ENCODE assay signal across 8 cellular contexts in the genomic region with DNA sequence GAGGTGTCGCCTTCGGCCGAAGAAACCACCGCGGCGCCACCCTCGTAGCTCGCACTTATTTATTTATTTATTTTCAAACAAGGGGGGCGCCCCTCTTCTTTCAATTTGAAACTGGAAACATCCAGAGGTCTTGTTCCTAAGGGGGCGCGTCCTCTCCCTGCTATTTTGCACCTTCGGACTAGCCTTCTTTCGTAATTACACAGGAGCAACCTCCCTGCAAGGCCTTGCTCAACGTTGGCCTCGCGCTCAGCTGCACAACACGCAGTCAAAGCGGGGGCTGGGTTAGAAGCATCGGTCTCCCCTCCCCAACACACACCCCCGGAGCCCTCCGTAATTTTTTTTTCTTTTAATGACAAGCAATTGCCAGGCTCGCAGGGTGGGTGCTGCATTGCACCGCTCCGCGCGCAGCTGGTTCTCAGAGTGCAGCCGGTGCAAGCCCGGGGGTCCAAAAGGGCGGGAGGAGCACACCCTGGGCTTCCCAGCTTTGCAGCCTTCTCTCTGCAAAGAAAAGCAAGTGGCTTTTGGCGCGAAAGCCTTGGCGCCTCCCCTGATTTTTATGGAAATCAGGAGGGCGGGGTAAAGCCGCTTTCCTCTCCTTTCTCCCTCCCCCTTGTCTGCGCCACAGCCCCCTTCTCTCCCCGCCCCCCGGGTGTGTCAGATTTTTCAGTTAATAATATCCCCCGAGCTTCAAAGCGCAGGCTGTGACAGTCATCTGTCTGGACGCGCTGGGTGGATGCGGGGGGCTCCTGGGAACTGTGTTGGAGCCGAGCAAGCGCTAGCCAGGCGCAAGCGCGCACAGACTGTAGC. TPM values are rescaled to one million over a fixed set of nuclear protein-coding genes. Genes with fewer than 3 reads are reported as not detected.
DNase-seq lines count a peak whose midpoint lies in the region; ATAC-seq, FAIRE-seq and TF ChIP-seq lines count a peak whose summit lies in the region.

A gene (plus strand): TSS at position 697 of the 807 bp plus-strand sequence. CDS start 1,515 bp downstream, outside the sequence.

- TF ChIP-seq RAD21 in H1 (IDR thresholded peaks at IDR 0.05 in 1 of 2, conservative IDR thresholded peaks at IDR 0.05 in 1 of 2; ENCODE audit: low read depth in 2 of 2, low read length in 2 of 2), result peak; percentile 88 to 90

- H3K56ac ChIP-seq in H1 (replicated peaks; ENCODE audit: insufficient read length, low read depth, low read length), result peak within 1 kb of the TSS; percentile 94

- no peaks in the 10 kb centered on the region for H3K36me3 Mint-ChIP-seq in activated CD4-positive, alpha-beta T cell treated with anti-CD3 and anti-CD28 coated beads for 36 hours (ENCODE audit: low read depth)
- no peaks in the 10 kb centered on the region for H3K36me3 Mint-ChIP-seq in memory B cell
- no peaks in the 10 kb centered on the region for H3K36me3 Mint-ChIP-seq in stimulated activated effector memory CD8-positive, alpha-beta T cell treated with anti-CD3 and anti-CD28 coated beads, Interleukin-12 subunit alpha, Interleukin-12 subunit beta, amount 100 ng/mL, for 72 hours

- peaks cover 32 to 47% of the 10 kb centered on the region in 2 experiments for H3K79me2 ChIP-seq in H1 (ENCODE audit: control insufficient read depth in 1 of 2, insufficient read depth in 2 of 2, low read length in 2 of 2)

- H3K4me3 Mint-ChIP-seq in activated CD4-positive, alpha-beta T cell treated with anti-CD3 and anti-CD28 coated beads for 36 hours, result peak within 1 kb of the TSS; percentile 52
- H3K4me3 Mint-ChIP-seq in memory B cell, result peak within 1 kb of the TSS; percentile 61
- H3K4me3 Mint-ChIP-seq in stimulated activated effector memory CD8-positive, alpha-beta T cell treated with anti-CD3 and anti-CD28 coated beads, Interleukin-12 subunit alpha, Interleukin-12 subunit beta, amount 100 ng/mL, for 72 hours, result peak within 1 kb of the TSS; percentile 20

- POLR2A ChIA-PET in BJ (lab: Charles Lee), result interaction anchor here (0.6 kb wide), 1 partner anchor 301 kb away, joined by 3 read pairs; no protein-coding TSS in a partner anchor
- POLR2A ChIA-PET in activated CD4-positive, alpha-beta T cell treated with anti-CD3 and anti-CD28 coated beads for 36 hours (lab: Charles Lee), result no interaction called here
- POLR2A ChIA-PET in H1 (lab: Charles Lee; ENCODE audit: partially characterized antibody), result interaction anchor here (0.6 to 4.4 kb wide), 24 partner anchors 9 to 502 kb away, joined by 3 to 46 read pairs (median 4); no protein-coding TSS in a partner anchor

- DNase-seq in BJ (ENCODE audit: low read depth), result no peak
- DNase-seq in NCI-H128 (lab: John Stamatoyannopoulos, UW; ENCODE audit: unreplicated experiment), result peak; percentile 82
- DNase-seq in activated CD4-positive, alpha-beta T cell treated with anti-CD3 and anti-CD28 coated beads for 36 hours, result peak; percentile 78
- peak; percentile 74 to 89 for DNase-seq in H1 (ENCODE audit: low read depth in 1 of 2, low spot score in 2 of 2)
- no peak for DNase-seq in memory B cell (ENCODE audit: low spot score in 2 of 2)
- no peak for DNase-seq in stimulated activated effector memory CD8-positive, alpha-beta T cell treated with anti-CD3 and anti-CD28 coated beads, Interleukin-12 subunit alpha, Interleukin-12 subunit beta, amount 100 ng/mL, for 72 hours (ENCODE audit: low spot score in 2 of 2)
- DNase-seq in SIG-M5 treated with dmso at 0.1 percent for 504 hours (lab: John Stamatoyannopoulos, UW; ENCODE audit: unreplicated experiment), result no peak

- no peak within 1 kb of the TSS for H3K14ac ChIP-seq in H1 (ENCODE audit: insufficient read length)

- peak within 1 kb of the TSS; percentile 97 for H4K5ac ChIP-seq in H1 (ENCODE audit: insufficient read length, low read depth, low read length)

- peak within 1 kb of the TSS; percentile 100 for H3K18ac ChIP-seq in H1 (ENCODE audit: extremely low read depth, low read length)

- H2BK120ac ChIP-seq in H1 (replicated peaks; ENCODE audit: low read depth, low read length), result peak within 1 kb of the TSS; percentile 93

- peak within 1 kb of the TSS; percentile 80 for H3K27ac ChIP-seq in H1 (ENCODE audit: low read depth, low read length)

- peak within 1 kb of the TSS; percentile 99; the same call in 1 of the 2 replicates for H2BK12ac ChIP-seq in H1 (ENCODE audit: low read depth, low read length)

- peaks cover 25% of the 10 kb centered on the region for H3K4me1 Mint-ChIP-seq in activated CD4-positive, alpha-beta T cell treated with anti-CD3 and anti-CD28 coated beads for 36 hours
- H3K4me1 Mint-ChIP-seq in memory B cell, result peaks cover 5% of the 10 kb centered on the region
- H3K4me1 Mint-ChIP-seq in stimulated activated effector memory CD8-positive, alpha-beta T cell treated with anti-CD3 and anti-CD28 coated beads, Interleukin-12 subunit alpha, Interleukin-12 subunit beta, amount 100 ng/mL, for 72 hours, result peaks cover 6% of the 10 kb centered on the region

- peak within 1 kb of the TSS; percentile 90; the same call in 1 of the 2 replicates for H2BK20ac ChIP-seq in H1 (ENCODE audit: low read length)

- peak; percentile 24 for FAIRE-seq in H1 (lab: Jason Lieb, UNC)

- TF ChIP-seq EP300 in H1 (IDR thresholded peaks at IDR 0.05; ENCODE audit: borderline replicate concordance in 1 of 2, low read depth in 2 of 2, low read length in 2 of 2), result no peak

- peak within 1 kb of the TSS; percentile 95 for H4K8ac ChIP-seq in H1 (ENCODE audit: extremely low read depth, insufficient read depth, low read length)

- H3K4me2 ChIP-seq in H1 (ENCODE audit: insufficient read depth in 1 of 2, low read depth in 2 of 2, low read length in 2 of 2), result peak within 1 kb of the TSS; percentile 79

- peaks cover 15 to 16% of the 10 kb centered on the region in 2 experiments for H4K20me1 ChIP-seq in H1 (replicated peaks in 1 of 2; ENCODE audit: control insufficient read depth in 1 of 2, insufficient read depth in 2 of 2, low read length in 2 of 2)

- H3K23me2 ChIP-seq in H1 (ENCODE audit: low read depth, low read length), result peaks cover 15% of the 10 kb centered on the region

- peak within 1 kb of the TSS; percentile 97 for H2BK5ac ChIP-seq in H1 (ENCODE audit: low read depth, low read length)

- peak; percentile 59 to 91 for TF ChIP-seq POLR2A in H1 (IDR thresholded peaks at IDR 0.05; ENCODE audit: control extremely low read depth in 1 of 2, low read depth in 2 of 2, low read length in 2 of 2)

- H3K27ac Mint-ChIP-seq in activated CD4-positive, alpha-beta T cell treated with anti-CD3 and anti-CD28 coated beads for 36 hours, result no peak within 1 kb of the TSS
- H3K27ac Mint-ChIP-seq in memory B cell, result no peak within 1 kb of the TSS
- H3K27ac Mint-ChIP-seq in stimulated activated effector memory CD8-positive, alpha-beta T cell treated with anti-CD3 and anti-CD28 coated beads, Interleukin-12 subunit alpha, Interleukin-12 subunit beta, amount 100 ng/mL, for 72 hours, result no peak within 1 kb of the TSS

- no peaks in the 10 kb centered on the region for H3K36me3 ChIP-seq in BJ (ENCODE audit: control insufficient read depth, insufficient read depth, low read length)
- H3K36me3 ChIP-seq in H1 (ENCODE audit: control insufficient read depth in 2 of 4, insufficient read depth in 4 of 4, low read length in 3 of 4), result peaks cover 0 to 29% (median 13%) of the 10 kb centered on the region in 4 experiments; a peak in 3 of 8 replicates

- H3K9me3 Mint-ChIP-seq in activated CD4-positive, alpha-beta T cell treated with anti-CD3 and anti-CD28 coated beads for 36 hours (ENCODE audit: low read depth), result no peaks in the 10 kb centered on the region
- H3K9me3 Mint-ChIP-seq in memory B cell, result no peaks in the 10 kb centered on the region
- no peaks in the 10 kb centered on the region for H3K9me3 Mint-ChIP-seq in stimulated activated effector memory CD8-positive, alpha-beta T cell treated with anti-CD3 and anti-CD28 coated beads, Interleukin-12 subunit alpha, Interleukin-12 subunit beta, amount 100 ng/mL, for 72 hours

- no peak within 1 kb of the TSS for H3K23ac ChIP-seq in H1 (ENCODE audit: insufficient read length)

- peaks cover 41% of the 10 kb centered on the region for H3K27me3 Mint-ChIP-seq in activated CD4-positive, alpha-beta T cell treated with anti-CD3 and anti-CD28 coated beads for 36 hours
- peaks cover 18% of the 10 kb centered on the region for H3K27me3 Mint-ChIP-seq in memory B cell

- CTCF ChIA-PET in BJ (lab: Yijun Ruan, JAX), result interaction anchor here (0.6 to 1.6 kb wide), 5 partner anchors 9 to 677 kb away, joined by 3 to 14 read pairs (median 5); no protein-coding TSS in a partner anchor
- CTCF ChIA-PET in activated CD4-positive, alpha-beta T cell treated with anti-CD3 and anti-CD28 coated beads for 36 hours (lab: Charles Lee), result interaction anchor here (0.5 to 2.3 kb wide), 32 partner anchors 9 to 798 kb away, joined by 3 to 26 read pairs (median 4); no protein-coding TSS in a partner anchor
- CTCF ChIA-PET in H1 (lab: Charles Lee; ENCODE audit: partially characterized antibody), result interaction anchor here (0.7 to 4.6 kb wide), 84 partner anchors 9 to 662 kb away, joined by 3 to 28 read pairs (median 4); no protein-coding TSS in a partner anchor

- peak; percentile 64 for ATAC-seq in GM21360 (IDR thresholded peaks at IDR 0.05; ENCODE audit: unreplicated experiment)
- peak; percentile 46 for ATAC-seq in activated CD4-positive, alpha-beta T cell treated with anti-CD3 and anti-CD28 coated beads for 36 hours
- ATAC-seq in memory B cell (ENCODE audit: low read depth), result no peak
- ATAC-seq in stimulated activated effector memory CD8-positive, alpha-beta T cell treated with anti-CD3 and anti-CD28 coated beads, Interleukin-12 subunit alpha, Interleukin-12 subunit beta, amount 100 ng/mL, for 72 hours, result no peak

- no peak within 1 kb of the TSS for H2AFZ ChIP-seq in H1 (ENCODE audit: low read length)

- 2% methylated on average over 37 of the region's 47 CpGs; no CpG with 5 or more reads in 1 of the 2 experiments for WGBS in H1 (ENCODE audit: extremely low coverage in 1 of 2, insufficient coverage in 1 of 2, insufficient read length in 1 of 2, insufficient replicate concordance in 2 of 2, low coverage in 1 of 2, low lambda C conversion rate in 2 of 2, missing lambda C conversion rate in 1 of 2), 2 experiments

- H3K79me1 ChIP-seq in H1 (ENCODE audit: low read depth, low read length), result no peaks in the 10 kb centered on the region

- intact Hi-C loops in activated CD4-positive, alpha-beta T cell treated with anti-CD3 and anti-CD28 coated beads for 36 hours (cut with DNase I, micrococcal nuclease), result loop anchor here (1.0 to 10.0 kb wide), 10 partner anchors 75 to 669 kb away; no protein-coding TSS in a partner anchor

- H3K4me1 ChIP-seq in H1 (replicated peaks in 1 of 4; ENCODE audit: control insufficient read depth in 3 of 4, insufficient read depth in 4 of 4, low read length in 3 of 4), result peaks cover 6 to 23% (median 14%) of the 10 kb centered on the region in 4 experiments; a peak in 5 of 7 replicates

- no peaks in the 10 kb centered on the region for H3K9me3 ChIP-seq in H1 (ENCODE audit: insufficient read depth in 2 of 2, low read depth in 1 of 2, low read length in 1 of 2)

- TF ChIP-seq CTCF in BJ (IDR thresholded peaks at IDR 0.05; ENCODE audit: insufficient read depth, low read depth, low read length), result 0 out of 2 replicates have a peak, but pooled peaks have one; percentile 57
- TF ChIP-seq CTCF in H1 (IDR thresholded peaks at IDR 0.05; ENCODE audit: control extremely low read depth in 1 of 3, insufficient read depth in 1 of 3, low read depth in 1 of 3, low read length in 3 of 3), result peak in 1 of 3 experiments; percentile 82; a peak in 2 of 4 replicates

- no peak within 1 kb of the TSS for H3K4me3 ChIP-seq in BJ (ENCODE audit: low read depth, low read length)
- peak within 1 kb of the TSS; percentile 86 to 97 (median 94) for H3K4me3 ChIP-seq in H1 (ENCODE audit: extremely low read depth in 1 of 4, insufficient read depth in 2 of 4, low read depth in 3 of 4, low read length in 4 of 4)

- peak within 1 kb of the TSS; percentile 99 for H4K91ac ChIP-seq in H1 (replicated peaks; ENCODE audit: insufficient read length, low read length)

- H2BK15ac ChIP-seq in H1 (ENCODE audit: low read length), result peak within 1 kb of the TSS; percentile 97; the same call in 1 of the 2 replicates

- peak within 1 kb of the TSS; percentile 99 for H3K4ac ChIP-seq in H1 (replicated peaks; ENCODE audit: insufficient read length, low read depth, low read length)

- H2AK5ac ChIP-seq in H1 (ENCODE audit: low read depth, low read length), result peak within 1 kb of the TSS; percentile 71

- peaks cover 25% of the 10 kb centered on the region for H3K27me3 ChIP-seq in BJ (ENCODE audit: control insufficient read depth, insufficient read depth, low read length)
- no peaks in the 10 kb centered on the region for H3K27me3 ChIP-seq in H1 (replicated peaks in 1 of 4; ENCODE audit: control insufficient read depth in 3 of 4, extremely low read depth in 1 of 4, insufficient read depth in 3 of 4, low read length in 3 of 4)

- H3K9ac ChIP-seq in H1 (replicated peaks in 1 of 4; ENCODE audit: extremely low read depth in 1 of 4, low read depth in 3 of 4, low read length in 3 of 4), result peak within 1 kb of the TSS; percentile 54 to 89 (median 79)

RNA-seq across cellular contexts. Expression of the gene that starts here (rescaled TPM):
- polyA plus RNA-seq in BJ (2011; rRNA removed) (not detected in 2 replicates), H1 (2011; rRNA removed) (87.8 and 100 TPM in 2 replicates)
- not detected in 2 replicates for polyA minus RNA-seq in BJ (2011; rRNA and poly(A)+ RNA removed)
- total RNA-seq in activated CD4-positive, alpha-beta T cell treated with anti-CD3 and anti-CD28 coated beads for 36 hours, result under 1 TPM; 0.18 to 0.28 TPM
- 137 and 142 TPM in 2 replicates for total RNA-seq in H1 (2021; fragmentation: NEBNext Ultra II Directional; extraction: Animal tissue kit (Norgen Biotek cat#: 25700))
- polyA plus RNA-seq in H1 (2011; cell fraction: cytosol; rRNA removed), result 90.7 TPM
- 82.0 TPM for polyA plus RNA-seq in H1 (2011; cell fraction: nucleus; rRNA removed)
- polyA plus RNA-seq in H1 (2012, experiment 1 of 2), result 85.1 to 103 TPM (median 94.3 TPM) in 4 replicates
- polyA plus RNA-seq in H1 (2012, experiment 2 of 2), result 144 TPM
- polyA plus RNA-seq in H1 (2013, experiment 1 of 2), result 90.2 TPM
- polyA plus RNA-seq in H1 (2013, experiment 2 of 2), result 86.8 TPM
- polyA minus RNA-seq in H1 (2011; rRNA and poly(A)+ RNA removed), result 51.6 and 92.6 TPM in 2 replicates
- polyA minus RNA-seq in H1 (2011; cell fraction: cytosol; rRNA and poly(A)+ RNA removed), result 57.2 TPM
- polyA minus RNA-seq in H1 (2011; cell fraction: nucleus; rRNA and poly(A)+ RNA removed), result 35.0 TPM

Comparison
In these comparisons a context has a peak if more than half of its experiments do, and no peak if none do; other contexts are left out.
1. RNA of the gene that starts here (total RNA-seq): 137 to 142 TPM in H1; 0.18 to 0.28 TPM in activated CD4-positive, alpha-beta T cell treated with anti-CD3 and anti-CD28 coated beads for 36 hours; every median in the first group is over 100 times any median in the second.
2. RNA of the gene that starts here (polyA plus RNA-seq): 82.0 to 144 TPM in H1; not detected in BJ; every median in the first group is over 10 times any median in the second.
3. Peak in DNase-seq and ATAC-seq in activated CD4-positive, alpha-beta T cell treated with anti-CD3 and anti-CD28 coated beads for 36 hours; RNA of the gene not detected or under 1 TPM.
4. DNase-seq: peak in NCI-H128 (single experiment) and H1 (2 of 2); none in BJ (single experiment), memory B cell (0 of 2), stimulated activated effector memory CD8-positive, alpha-beta T cell treated with anti-CD3 and anti-CD28 coated beads, Interleukin-12 subunit alpha, Interleukin-12 subunit beta, amount 100 ng/mL, for 72 hours (0 of 2) and SIG-M5 treated with dmso at 0.1 percent for 504 hours (single experiment).
5. Peak in every context shown above with its lines, with median percentiles within 50 percentile points of each other: H3K4me3 Mint-ChIP-seq.